Comparison of ENCODE assay signal across 12 cellular contexts in the genomic region with DNA sequence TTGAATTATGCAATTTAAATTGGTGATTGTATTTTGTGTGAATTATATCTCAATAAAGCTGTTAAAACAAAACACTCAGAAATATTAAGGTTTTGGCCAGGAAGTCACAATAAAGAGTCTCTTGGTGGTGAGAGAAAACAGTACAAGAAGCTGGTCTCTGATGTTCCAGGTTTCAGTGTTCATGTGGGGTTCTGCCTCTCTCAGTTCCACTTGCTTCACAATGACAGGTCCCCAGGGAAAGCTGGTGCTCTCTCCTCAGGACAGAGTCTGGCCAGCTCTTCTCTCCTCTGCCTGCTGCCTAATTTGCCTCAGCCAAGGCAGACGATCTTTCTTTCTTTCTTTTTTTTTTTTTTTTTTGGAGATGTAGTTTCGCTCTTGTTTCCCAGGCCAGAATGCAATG.
DNase-seq lines count a peak whose midpoint lies in the region; ATAC-seq and TF ChIP-seq lines count a peak whose summit lies in the region.
"Had no signal": no experiment of that assay in that cellular context is flagged by ENCODE, and none has a peak within 500 bp of the region (broad histone marks: within the 10 kb centered on the region; RNA-seq: fewer than 3 reads in every experiment).

No MANE protein-coding gene starts in this region.

- peaks cover 0 to 28% (median 5%) of the 10 kb centered on the region in 5 donors for H3K27me3 Mint-ChIP-seq in naive thymus-derived CD4-positive, alpha-beta T cell

- H3K27ac Mint-ChIP-seq in naive thymus-derived CD4-positive, alpha-beta T cell: no peak overlapping the region
- H3K27ac Mint-ChIP-seq: stimulated activated naive CD8-positive, alpha-beta T cell treated with anti-CD3 and anti-CD28 coated beads, Interleukin-15, Interleukin-2, amounts not matched to agents 100 ng/mL and 50 ng/mL, for 24 hours had no signal

- no peak for DNase-seq in naive thymus-derived CD4-positive, alpha-beta T cell
- DNase-seq in OCI-M2 (lab: John Stamatoyannopoulos, UW; ENCODE audit: unreplicated experiment) (no peak), mucosa of descending colon (no peak), mesenteric fat pad (ENCODE audit: low spot score) (no peak)
- DNase-seq: hypothalamus, NCI-H524 treated with DMSO at 0.1 percent for 48 hours had no signal

- H3K9me3 ChIP-seq in OCI-LY3 (ENCODE audit: insufficient read depth, low read length) (peaks cover 8% of the 10 kb centered on the region; the same call in 1 of the 2 replicates), mucosa of descending colon (no peaks in the 10 kb centered on the region)
- H3K9me3 ChIP-seq in naive thymus-derived CD4-positive, alpha-beta T cell (ENCODE audit: control insufficient read depth in 2 of 3, low read length in 3 of 3): no peaks in the 10 kb centered on the region

- H3K9ac ChIP-seq in OCI-LY3 (ENCODE audit: low read length): no peak overlapping the region

- no peak overlapping the region for H3K27ac ChIP-seq in OCI-LY3 (ENCODE audit: low read length)
- H3K27ac ChIP-seq in naive thymus-derived CD4-positive, alpha-beta T cell (ENCODE audit: low read depth, low read length): no peak overlapping the region
- H3K27ac ChIP-seq: HL-60 had no signal

- TF ChIP-seq CTCF in OCI-LY3 (IDR thresholded peaks at IDR 0.05; ENCODE audit: low read depth, low read length) (no peak), mucosa of descending colon (IDR thresholded peaks at IDR 0.05) (no peak)

- peaks cover 31% of the 10 kb centered on the region for H3K4me1 ChIP-seq in OCI-LY3 (ENCODE audit: low read length)
- H3K4me1 ChIP-seq in naive thymus-derived CD4-positive, alpha-beta T cell (ENCODE audit: control insufficient read depth in 2 of 2, insufficient read depth in 2 of 2, low read length in 2 of 2): no peaks in the 10 kb centered on the region
- no peaks in the 10 kb centered on the region for H3K4me1 ChIP-seq in mucosa of descending colon (ENCODE audit: low read depth)

- H3K27me3 ChIP-seq in OCI-LY3 (ENCODE audit: low read depth, low read length): peaks cover 21% of the 10 kb centered on the region
- no peaks in the 10 kb centered on the region for H3K27me3 ChIP-seq in naive thymus-derived CD4-positive, alpha-beta T cell (ENCODE audit: control insufficient read depth in 2 of 2, insufficient read depth in 2 of 2, low read length in 2 of 2)

- no peak overlapping the region for H2AFZ ChIP-seq in OCI-LY3 (ENCODE audit: low read depth, low read length)

- H4K20me1 ChIP-seq in OCI-LY3 (ENCODE audit: insufficient read depth, low read length): no peaks in the 10 kb centered on the region

- H3K36me3 ChIP-seq in OCI-LY3 (replicated peaks; ENCODE audit: low read depth, low read length) (peaks cover 4% of the 10 kb centered on the region), mucosa of descending colon (ENCODE audit: low read depth) (no peaks in the 10 kb centered on the region)
- H3K36me3 ChIP-seq in naive thymus-derived CD4-positive, alpha-beta T cell (ENCODE audit: control insufficient read depth in 2 of 3, insufficient read depth in 3 of 3, low read length in 3 of 3): no peaks in the 10 kb centered on the region

- H3K4me3 ChIP-seq in OCI-LY3 (ENCODE audit: low read length): no peak overlapping the region
- no peak overlapping the region for H3K4me3 ChIP-seq in naive thymus-derived CD4-positive, alpha-beta T cell (ENCODE audit: low read length)
- no peak overlapping the region for H3K4me3 ChIP-seq in mucosa of descending colon

- no peaks in the 10 kb centered on the region for H3K79me2 ChIP-seq in OCI-LY3 (ENCODE audit: low read length)

- intact Hi-C loops in naive thymus-derived CD4-positive, alpha-beta T cell (cut with micrococcal nuclease): no loop called here
- intact Hi-C loops in mucosa of descending colon (cut with DNase I, micrococcal nuclease): no loop called here

- peak; percentile 92 for ATAC-seq in GM18873 (IDR thresholded peaks at IDR 0.05; ENCODE audit: low FRiP score, unreplicated experiment)
- ATAC-seq in GM21515 (IDR thresholded peaks at IDR 0.05; ENCODE audit: unreplicated experiment): peak; percentile 98
- ATAC-seq in HG03025 (IDR thresholded peaks at IDR 0.05; ENCODE audit: low FRiP score, unreplicated experiment): peak; percentile 90
- ATAC-seq in naive thymus-derived CD4-positive, alpha-beta T cell: no peak
- ATAC-seq in mucosa of descending colon: no peak

- H3K36me3 Mint-ChIP-seq in naive thymus-derived CD4-positive, alpha-beta T cell: no peaks in the 10 kb centered on the region

- H3K4me2 ChIP-seq in OCI-LY3 (ENCODE audit: low read length): peak overlapping the region; percentile 34

- no peaks in the 10 kb centered on the region for H3K4me1 Mint-ChIP-seq in naive thymus-derived CD4-positive, alpha-beta T cell

- H3K4me3 Mint-ChIP-seq in naive thymus-derived CD4-positive, alpha-beta T cell: no peak overlapping the region
- H3K4me3 Mint-ChIP-seq: stimulated activated naive CD8-positive, alpha-beta T cell treated with anti-CD3 and anti-CD28 coated beads, Interleukin-15, Interleukin-2, amounts not matched to agents 100 ng/mL and 50 ng/mL, for 24 hours had no signal

- CTCF ChIA-PET in naive thymus-derived CD4-positive, alpha-beta T cell (lab: Charles Lee): no interaction called here

- POLR2A ChIA-PET in naive thymus-derived CD4-positive, alpha-beta T cell (lab: Charles Lee): no interaction called here

- H3K9me3 Mint-ChIP-seq in naive thymus-derived CD4-positive, alpha-beta T cell: peaks cover 0 to 3% (median 0%) of the 10 kb centered on the region in 11 donors
- H3K9me3 Mint-ChIP-seq: stimulated activated naive CD8-positive, alpha-beta T cell treated with anti-CD3 and anti-CD28 coated beads, Interleukin-15, Interleukin-2, amounts not matched to agents 100 ng/mL and 50 ng/mL, for 24 hours had no signal

Comparison
In these comparisons a context has a peak if more than half of its experiments do, and no peak if none do; other contexts are left out.
1. ATAC-seq: peak in GM18873 (single experiment), GM21515 (single experiment) and HG03025 (single experiment); none in naive thymus-derived CD4-positive, alpha-beta T cell (single experiment) and mucosa of descending colon (single experiment).